Comparison of ENCODE assay signal across 16 cellular contexts in genomic region chr13:45413826-45414312, GRCh38. TPM values are rescaled to one million over a fixed set of nuclear protein-coding genes. Genes with fewer than 3 reads are reported as not detected.
DNase-seq lines count a peak whose midpoint lies in the region; ATAC-seq and TF ChIP-seq lines count a peak whose summit lies in the region.
"Had no signal": no experiment of that assay in that cellular context is flagged by ENCODE, and none has a peak within 500 bp of the region (broad histone marks: within the 10 kb centered on the region; RNA-seq: fewer than 3 reads in every experiment).

No MANE protein-coding gene starts in this region.

- DNase-seq in RWPE2 (ENCODE audit: low spot score), result no peak
- no peak for DNase-seq in esophagus squamous epithelium (lab: John Stamatoyannopoulos, UW)
- no peak for DNase-seq in transverse colon
- DNase-seq in DMS153 treated with DMSO at 0.1 percent for 48 hours (lab: John Stamatoyannopoulos, UW; ENCODE audit: unreplicated experiment), result no peak
- DNase-seq: activated CD8-positive, alpha-beta memory T cell treated with anti-CD3 and anti-CD28 coated beads, Interleukin-2, amount 50 U/mL, for 48 hours; activated naive CD8-positive, alpha-beta T cell treated with anti-CD3 and anti-CD28 coated beads, Interleukin-2, amount 10 ng/mL, durations not matched to agents 7 days and 5 days; GOT3; naive thymus-derived CD4-positive, alpha-beta T cell; NCI-H1105; NCI-H524; SHP77; stimulated activated CD4-positive, alpha-beta T cell treated with anti-CD3 and anti-CD28 coated beads, Interleukin-1b, Interleukin-23, amount 100 ng/mL, for 48 hours had no signal

- TF ChIP-seq POLR2A in esophagus squamous epithelium (IDR thresholded peaks at IDR 0.05) (no peak), transverse colon (IDR thresholded peaks at IDR 0.05) (no peak)

- no peak for TF ChIP-seq EP300 in transverse colon (IDR thresholded peaks at IDR 0.05; ENCODE audit: low read depth)

- no peaks in the 10 kb centered on the region for H3K27me3 ChIP-seq in RWPE2 (ENCODE audit: insufficient read depth, poor library complexity, severe bottlenecking)
- H3K27me3 ChIP-seq in esophagus squamous epithelium, result no peaks in the 10 kb centered on the region
- no peaks in the 10 kb centered on the region for H3K27me3 ChIP-seq in transverse colon

- peak overlapping the region; percentile 60 to 64 (median 62) for H3K4me3 Mint-ChIP-seq in nephron
- H3K4me3 Mint-ChIP-seq: activated naive CD8-positive, alpha-beta T cell treated with anti-CD3 and anti-CD28 coated beads, Interleukin-2, amount 10 ng/mL, durations not matched to agents 7 days and 5 days; stimulated activated memory B cell treated with anti-CD40 and anti-IgM and Interleukin-4, amounts not matched to agents 10 μg/mL and 1 μg/mL and 100 μg/mL, for 72 hours had no signal

- H3K27ac ChIP-seq in RWPE2 (ENCODE audit: poor library complexity, severe bottlenecking) (peak overlapping the region; percentile 35), esophagus squamous epithelium (peak overlapping the region; percentile 72 to 87 (median 85)), transverse colon (peak overlapping the region; percentile 77 to 85 (median 82))

- peaks cover 12% of the 10 kb centered on the region for H3K36me3 Mint-ChIP-seq in nephron (ENCODE audit: low read depth)

- peaks cover 46% of the 10 kb centered on the region for H3K4me1 Mint-ChIP-seq in nephron

- no peaks in the 10 kb centered on the region for H3K9me3 Mint-ChIP-seq in nephron
- H3K9me3 Mint-ChIP-seq: activated naive CD8-positive, alpha-beta T cell treated with anti-CD3 and anti-CD28 coated beads, Interleukin-2, amount 10 ng/mL, durations not matched to agents 7 days and 5 days; stimulated activated memory B cell treated with anti-CD40 and anti-IgM and Interleukin-4, amounts not matched to agents 10 μg/mL and 1 μg/mL and 100 μg/mL, for 72 hours had no signal

- intact Hi-C loops in esophagus squamous epithelium (cut with DNase I) (no loop called here), transverse colon (cut with DNase I; ENCODE audit: low total_unique reads) (no loop called here)

- peaks cover 19% of the 10 kb centered on the region for H3K4me1 ChIP-seq in RWPE2 (ENCODE audit: insufficient read depth, poor library complexity, severe bottlenecking)
- peaks cover 14 to 52% (median 26%) of the 10 kb centered on the region in 3 donors for H3K4me1 ChIP-seq in esophagus squamous epithelium
- peaks cover 7 to 39% (median 20%) of the 10 kb centered on the region in 4 donors for H3K4me1 ChIP-seq in transverse colon

- H3K4me3 ChIP-seq in RWPE2 (ENCODE audit: severe bottlenecking) (no peak overlapping the region), esophagus squamous epithelium (peak overlapping the region; percentile 18 to 62 (median 37)), transverse colon (peak overlapping the region in 3 of 4 donors; percentile 19 to 34 (median 24))

- TF ChIP-seq CTCF in RWPE2 (IDR thresholded peaks at IDR 0.05; ENCODE audit: poor library complexity, severe bottlenecking) (no peak), esophagus squamous epithelium (IDR thresholded peaks at IDR 0.05) (no peak), nephron (IDR thresholded peaks at IDR 0.05; ENCODE audit: unreplicated experiment in 3 of 3) (no peak), transverse colon (IDR thresholded peaks at IDR 0.05) (no peak)

- H3K9me3 ChIP-seq in RWPE2 (ENCODE audit: severe bottlenecking) (no peaks in the 10 kb centered on the region), esophagus squamous epithelium (no peaks in the 10 kb centered on the region), transverse colon (no peaks in the 10 kb centered on the region)

- peaks cover 6% of the 10 kb centered on the region; the same call in 1 of the 2 replicates for H3K36me3 ChIP-seq in RWPE2 (ENCODE audit: low read depth)
- peaks cover 0 to 25% (median 0%) of the 10 kb centered on the region in 3 donors for H3K36me3 ChIP-seq in esophagus squamous epithelium
- peaks cover 0 to 10% (median 4%) of the 10 kb centered on the region in 4 donors for H3K36me3 ChIP-seq in transverse colon

- H3K27ac Mint-ChIP-seq in nephron, result peak overlapping the region; percentile 80 to 97 (median 95)
- H3K27ac Mint-ChIP-seq: activated naive CD8-positive, alpha-beta T cell treated with anti-CD3 and anti-CD28 coated beads, Interleukin-2, amount 10 ng/mL, durations not matched to agents 7 days and 5 days; stimulated activated memory B cell treated with anti-CD40 and anti-IgM and Interleukin-4, amounts not matched to agents 10 μg/mL and 1 μg/mL and 100 μg/mL, for 72 hours had no signal

- ATAC-seq in RWPE2 (ENCODE audit: low read depth), result no peak
- ATAC-seq in GM21576 (IDR thresholded peaks at IDR 0.05; ENCODE audit: unreplicated experiment), result no peak
- ATAC-seq in HG02884 (IDR thresholded peaks at IDR 0.05; ENCODE audit: unreplicated experiment), result no peak
- ATAC-seq: naive thymus-derived CD4-positive, alpha-beta T cell; stimulated activated memory B cell treated with anti-CD40 and anti-IgM and Interleukin-4, amounts not matched to agents 10 μg/mL and 1 μg/mL and 100 μg/mL, for 72 hours had no signal

- H3K27me3 Mint-ChIP-seq in nephron (ENCODE audit: low read depth), result no peaks in the 10 kb centered on the region
- H3K27me3 Mint-ChIP-seq: activated naive CD8-positive, alpha-beta T cell treated with anti-CD3 and anti-CD28 coated beads, Interleukin-2, amount 10 ng/mL, durations not matched to agents 7 days and 5 days; naive thymus-derived CD4-positive, alpha-beta T cell; stimulated activated memory B cell treated with anti-CD40 and anti-IgM and Interleukin-4, amounts not matched to agents 10 μg/mL and 1 μg/mL and 100 μg/mL, for 72 hours had no signal

- WGBS in esophagus squamous epithelium, 2 donors, result 73% methylated on average over 4 of the region's 4 CpGs
- 48 to 52% methylated on average over 3 to 4 of the region's 4 CpGs for WGBS in transverse colon (ENCODE audit: low coverage in 1 of 2), 2 donors

- in situ Hi-C loops in transverse colon (cut with MboI; ENCODE audit: low pct_ligation_motif_present in 1 of 4, low pct_unique_long_range_greater_than_20kb in 1 of 4, low sequenced_read_pairs in 3 of 4), result no loop called here

RNA-seq across cellular contexts. Expression of gene SLC25A30, which starts 4.3 kb away (rescaled TPM):
- total RNA-seq in esophagus squamous epithelium (1 to 10 TPM; 1.7 to 6.7 (median 5.8) TPM), transverse colon (10 to 100 TPM in 1 of 4 donors, 1 to 10 TPM in 3; 2.4 to 15.6 (median 6.5) TPM)

RNA-seq across cellular contexts. Expression of gene COG3, which starts 50.9 kb away (rescaled TPM):
- total RNA-seq in esophagus squamous epithelium (10 to 100 TPM; 16.5 to 26.3 (median 21.5) TPM), transverse colon (100 to 1,000 TPM in 1 of 4 donors, 10 to 100 TPM in 3; 38.2 to 103 (median 58.5) TPM)

Comparison
In these comparisons a context has a peak if more than half of its experiments do, and no peak if none do; other contexts are left out.
1. H3K27ac ChIP-seq: peak in every context shown above with its lines; median percentile 85 in esophagus squamous epithelium; 82 in transverse colon; 35 in RWPE2.